1 cellular context compared by ENCODE assay signal in the genomic region with DNA sequence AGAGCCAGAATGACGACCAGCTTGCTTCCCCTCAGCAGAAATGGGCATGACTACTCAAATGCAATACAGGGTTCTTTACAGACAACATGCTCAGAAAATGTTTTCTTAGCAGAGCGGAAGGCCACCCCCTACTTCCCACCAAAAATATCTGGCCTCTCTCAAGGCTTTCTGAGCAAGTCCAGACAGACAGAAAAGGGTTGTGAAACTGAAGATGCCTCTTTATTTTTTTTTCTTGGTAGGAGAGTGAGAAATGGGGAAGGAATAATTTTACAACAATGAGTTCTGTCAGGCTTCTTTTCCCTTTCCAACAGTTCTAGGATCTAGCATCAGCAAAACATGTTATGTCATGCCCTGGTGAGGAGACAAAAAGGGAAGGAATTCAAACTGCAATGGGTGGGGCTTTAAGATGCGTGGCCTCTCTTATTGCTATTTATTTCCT.
TF ChIP-seq lines count a peak whose summit lies in the region.

No MANE protein-coding gene starts in this region.

TF ChIP-seq in WTC11, 78 proteins besides CTCF, POLR2A, EP300 and RAD21 (continued from another document):
- TF ChIP-seq ZNF532 (CRISPR knock-in tag; IDR thresholded peaks at IDR 0.05; ENCODE audit: borderline replicate concordance) (no peak), ZNF121 (CRISPR knock-in tag; IDR thresholded peaks at IDR 0.05) (no peak), RELA (CRISPR knock-in tag; IDR thresholded peaks at IDR 0.05; ENCODE audit: borderline replicate concordance) (no peak), ZNF317 (CRISPR knock-in tag; IDR thresholded peaks at IDR 0.05; ENCODE audit: borderline replicate concordance, low read depth) (no peak), ESRRA (CRISPR knock-in tag; IDR thresholded peaks at IDR 0.05; ENCODE audit: borderline replicate concordance) (no peak), TCF7 (CRISPR knock-in tag; IDR thresholded peaks at IDR 0.05; ENCODE audit: low read depth) (no peak), ATF2 (CRISPR knock-in tag; IDR thresholded peaks at IDR 0.05; ENCODE audit: borderline replicate concordance, low read depth) (no peak)
- TF ChIP-seq, protein P1, sequence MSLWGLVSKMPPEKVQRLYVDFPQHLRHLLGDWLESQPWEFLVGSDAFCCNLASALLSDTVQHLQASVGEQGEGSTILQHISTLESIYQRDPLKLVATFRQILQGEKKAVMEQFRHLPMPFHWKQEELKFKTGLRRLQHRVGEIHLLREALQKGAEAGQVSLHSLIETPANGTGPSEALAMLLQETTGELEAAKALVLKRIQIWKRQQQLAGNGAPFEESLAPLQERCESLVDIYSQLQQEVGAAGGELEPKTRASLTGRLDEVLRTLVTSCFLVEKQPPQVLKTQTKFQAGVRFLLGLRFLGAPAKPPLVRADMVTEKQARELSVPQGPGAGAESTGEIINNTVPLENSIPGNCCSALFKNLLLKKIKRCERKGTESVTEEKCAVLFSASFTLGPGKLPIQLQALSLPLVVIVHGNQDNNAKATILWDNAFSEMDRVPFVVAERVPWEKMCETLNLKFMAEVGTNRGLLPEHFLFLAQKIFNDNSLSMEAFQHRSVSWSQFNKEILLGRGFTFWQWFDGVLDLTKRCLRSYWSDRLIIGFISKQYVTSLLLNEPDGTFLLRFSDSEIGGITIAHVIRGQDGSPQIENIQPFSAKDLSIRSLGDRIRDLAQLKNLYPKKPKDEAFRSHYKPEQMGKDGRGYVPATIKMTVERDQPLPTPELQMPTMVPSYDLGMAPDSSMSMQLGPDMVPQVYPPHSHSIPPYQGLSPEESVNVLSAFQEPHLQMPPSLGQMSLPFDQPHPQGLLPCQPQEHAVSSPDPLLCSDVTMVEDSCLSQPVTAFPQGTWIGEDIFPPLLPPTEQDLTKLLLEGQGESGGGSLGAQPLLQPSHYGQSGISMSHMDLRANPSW (CRISPR knock-in tag; conservative IDR thresholded peaks at IDR 0.05; ENCODE audit: low read depth): no peak
TF ChIP-seq in WTC11: peak in this region for 0.
